In the genomic region with DNA sequence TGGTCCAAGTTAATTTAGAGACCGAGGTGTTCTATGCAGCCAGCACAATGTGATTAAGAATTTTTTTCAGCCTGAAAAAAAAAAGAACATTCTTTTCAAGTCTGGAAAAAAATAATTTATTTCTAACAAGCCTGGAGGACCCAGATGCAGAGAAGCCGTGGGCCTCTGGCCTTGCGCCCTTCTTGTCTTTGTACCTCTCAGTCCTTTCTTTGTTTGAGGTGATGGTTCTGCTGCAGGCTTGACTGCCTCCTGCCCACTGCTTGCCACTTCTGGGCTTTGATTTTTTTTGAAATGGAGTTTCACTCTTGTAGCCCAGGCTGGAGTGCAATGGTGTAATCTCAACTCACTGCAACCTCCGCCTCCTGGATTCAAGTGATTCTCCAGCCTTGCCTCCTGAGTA, we compare ENCODE assay signal across 20 cellular contexts. TPM values are rescaled to one million over a fixed set of nuclear protein-coding genes. Genes with fewer than 3 reads are reported as not detected.
DNase-seq lines count a peak whose midpoint lies in the region; ATAC-seq and TF ChIP-seq lines count a peak whose summit lies in the region.
"Had no signal": no experiment of that assay in that cellular context is flagged by ENCODE, and none has a peak within 500 bp of the region (broad histone marks: within the 10 kb centered on the region; RNA-seq: fewer than 3 reads in every experiment).

No MANE protein-coding gene starts in this region.

- no peak overlapping the region for H3K4me3 ChIP-seq in BLaER1
- no peak overlapping the region for H3K4me3 ChIP-seq in PC-3 (ENCODE audit: low read length)
- no peak overlapping the region for H3K4me3 ChIP-seq in neural progenitor cell
- H3K4me3 ChIP-seq: HAP-1, Peyer's patch had no signal

- H3K27ac Mint-ChIP-seq in chondrocyte (ENCODE audit: unreplicated experiment): peak overlapping the region; percentile 93
- H3K27ac Mint-ChIP-seq in neural progenitor cell: peak overlapping the region; percentile 99

- no peak overlapping the region for H2AFZ ChIP-seq in PC-3 (ENCODE audit: low read length)
- H2AFZ ChIP-seq in neural progenitor cell (replicated peaks): no peak overlapping the region

- H3K9me3 ChIP-seq in BLaER1 (no peaks in the 10 kb centered on the region), PC-3 (ENCODE audit: low read length) (no peaks in the 10 kb centered on the region), neural progenitor cell (ENCODE audit: low read depth) (no peaks in the 10 kb centered on the region)
- H3K9me3 ChIP-seq: HAP-1, Peyer's patch had no signal

- no peaks in the 10 kb centered on the region for H3K9me2 ChIP-seq in PC-3 (replicated peaks; ENCODE audit: low read length)

- H3K27me3 Mint-ChIP-seq in chondrocyte (ENCODE audit: low read depth) (no peaks in the 10 kb centered on the region), neural progenitor cell (ENCODE audit: insufficient read depth, low read depth) (peaks cover 9% of the 10 kb centered on the region)

- no TSS peak for BruUV-seq in PC-3 (replicated peaks; lab: Mats Ljungman, UMichigan)

- POLR2A ChIA-PET in PC-3 (lab: Charles Lee; ENCODE audit: unreplicated experiment): no interaction called here

- H4K20me1 ChIP-seq in BLaER1 (no peaks in the 10 kb centered on the region), PC-3 (ENCODE audit: low read length) (no peaks in the 10 kb centered on the region), neural progenitor cell (ENCODE audit: low read depth) (no peaks in the 10 kb centered on the region)

- H3F3A ChIP-seq in PC-3 (ENCODE audit: low read length, unreplicated experiment) (peaks cover 7% of the 10 kb centered on the region), neural progenitor cell (ENCODE audit: low read depth) (peaks cover 27% of the 10 kb centered on the region)

- no peaks in the 10 kb centered on the region for H3K27me3 ChIP-seq in BLaER1
- no peaks in the 10 kb centered on the region for H3K27me3 ChIP-seq in PC-3 (ENCODE audit: low read length)
- no peaks in the 10 kb centered on the region for H3K27me3 ChIP-seq in neural progenitor cell
- H3K27me3 ChIP-seq: Peyer's patch had no signal

- H3K9me3 Mint-ChIP-seq in chondrocyte (ENCODE audit: low read depth) (no peaks in the 10 kb centered on the region), neural progenitor cell (peaks cover 3% of the 10 kb centered on the region)

- H3K36me3 ChIP-seq in BLaER1 (no peaks in the 10 kb centered on the region), PC-3 (ENCODE audit: low read depth, low read length) (no peaks in the 10 kb centered on the region), neural progenitor cell (no peaks in the 10 kb centered on the region)
- H3K36me3 ChIP-seq: HAP-1, Peyer's patch had no signal

- H3K9ac ChIP-seq in BLaER1 (no peak overlapping the region), PC-3 (ENCODE audit: low read length) (no peak overlapping the region), neural progenitor cell (no peak overlapping the region)
- H3K9ac ChIP-seq: KMS-11 had no signal

- H3K4me2 ChIP-seq in BLaER1: peak overlapping the region; percentile 70; the same call in 1 of the 2 replicates
- H3K4me2 ChIP-seq in PC-3 (ENCODE audit: low read length): no peak overlapping the region
- peak overlapping the region; percentile 72 for H3K4me2 ChIP-seq in neural progenitor cell
- H3K4me2 ChIP-seq: KMS-11 had no signal

- H3K79me2 ChIP-seq in PC-3 (ENCODE audit: low read length) (no peaks in the 10 kb centered on the region), neural progenitor cell (ENCODE audit: low read depth) (no peaks in the 10 kb centered on the region)

- no peak for ATAC-seq in PC-3
- no peak for ATAC-seq in GM18517 (IDR thresholded peaks at IDR 0.05; ENCODE audit: unreplicated experiment)
- ATAC-seq: HepG2 had no signal

- DNase-seq in PC-3: no peak
- no peak for DNase-seq in chondrocyte (ENCODE audit: low spot score)
- DNase-seq in neural progenitor cell (ENCODE audit: low spot score): no peak
- DNase-seq in ureter (ENCODE audit: low spot score): no peak
- no peak for DNase-seq in GM13976 (ENCODE audit: low spot score)
- no peak for DNase-seq in NOMO-1 treated with dmso at 0.1 percent for 144 hours (lab: John Stamatoyannopoulos, UW; ENCODE audit: unreplicated experiment)
- DNase-seq: COR-L47, NCI-H1048, NCI-H1436 treated with DMSO at 0.1 percent for 48 hours, NCI-H2029 treated with DMSO at 0.1 percent for 48 hours, NCI-H2171 treated with DMSO at 0.1 percent for 48 hours, NCI-H510A, NCI-H774, Peyer's patch, Right ventricle myocardium superior had no signal

- H3K27ac ChIP-seq in BLaER1: no peak overlapping the region
- H3K27ac ChIP-seq in PC-3 (ENCODE audit: low read length): 0 out of 2 replicates have a peak overlapping the region, but pooled peaks have one; percentile 80
- peak overlapping the region; percentile 94 for H3K27ac ChIP-seq in neural progenitor cell
- H3K27ac ChIP-seq: KMS-11, Peyer's patch had no signal

- H3K4me3 Mint-ChIP-seq in chondrocyte (ENCODE audit: unreplicated experiment) (no peak overlapping the region), neural progenitor cell (no peak overlapping the region)

- CTCF ChIA-PET in PC-3 (lab: Charles Lee): no interaction called here

- H3K4me1 ChIP-seq in BLaER1: peaks cover 39% of the 10 kb centered on the region
- H3K4me1 ChIP-seq in PC-3 (ENCODE audit: insufficient read depth, low read length): peaks cover 18% of the 10 kb centered on the region
- H3K4me1 ChIP-seq in neural progenitor cell: peaks cover 33% of the 10 kb centered on the region
- H3K4me1 ChIP-seq: HAP-1 had no signal

- in situ Hi-C loops in GM13976 (cut with MboI; ENCODE audit: low sequenced_read_pairs, unreplicated experiment): no loop called here

- TF ChIP-seq CTCF in PC-3 (conservative IDR thresholded peaks at IDR 0.05; ENCODE audit: low read depth, low read length): no peak
- TF ChIP-seq CTCF in chondrocyte (IDR thresholded peaks at IDR 0.05): no peak
- TF ChIP-seq CTCF in neural progenitor cell (IDR thresholded peaks at IDR 0.05): no peak
- TF ChIP-seq CTCF in GM13976 (IDR thresholded peaks at IDR 0.05; ENCODE audit: borderline replicate concordance, control extremely low read depth, extremely low read depth, insufficient read depth, missing control alignments): no peak

- H3K4me1 Mint-ChIP-seq in chondrocyte (ENCODE audit: low read depth): peaks cover 19% of the 10 kb centered on the region
- peaks cover 39% of the 10 kb centered on the region for H3K4me1 Mint-ChIP-seq in neural progenitor cell

- intact Hi-C loops in PC-3 (cut with micrococcal nuclease): no loop called here

- H3K36me3 Mint-ChIP-seq in chondrocyte (ENCODE audit: low read depth) (no peaks in the 10 kb centered on the region), neural progenitor cell (no peaks in the 10 kb centered on the region)

RNA-seq across cellular contexts. Expression of a gene that starts 7.2 kb away (rescaled TPM):
- 10.5 and 12.8 TPM in 2 replicates for total RNA-seq in PC-3 (2014; rRNA removed)
- total RNA-seq in chondrocyte: 5.9 to 18.1 TPM (median 16.4 TPM) in 3 replicates
- total RNA-seq in neural progenitor cell (ENCODE audit: low replicate concordance): 17.3 and 28.0 TPM in 2 replicates
- 18.0 TPM for total RNA-seq in ureter
